Comparison of ENCODE assay signal across 23 cellular contexts in genomic region chr7:2317556-2318293, GRCh38. TPM values are rescaled to one million over a fixed set of nuclear protein-coding genes. Genes with fewer than 3 reads are reported as not detected.
A peak's percentile ranks its signal among the peaks of the same experiment; 100 is the strongest.
DNase-seq lines count a peak whose midpoint lies in the region; ATAC-seq, FAIRE-seq and TF ChIP-seq lines count a peak whose summit lies in the region.
"Had no signal": no experiment of that assay in that cellular context is flagged by ENCODE, and none has a peak within 500 bp of the region (broad histone marks: within the 10 kb centered on the region; RNA-seq: fewer than 3 reads in every experiment).

No MANE protein-coding gene starts in this region.

- peak overlapping the region; percentile 2 for H3K27ac Mint-ChIP-seq in activated naive CD8-positive, alpha-beta T cell treated with anti-CD3 and anti-CD28 coated beads, Interleukin-2, amount 50 U/mL, for 24 hours
- H3K27ac Mint-ChIP-seq in type B pancreatic cell: peak overlapping the region; percentile 5
- H3K27ac Mint-ChIP-seq: HFFc6 had no signal

- no peak overlapping the region for H3K9ac ChIP-seq in HepG2 (ENCODE audit: insufficient read depth, low read depth, low read length)

- TF ChIP-seq POLR2A in HepG2 (IDR thresholded peaks at IDR 0.05; ENCODE audit: insufficient read depth in 1 of 2, low read depth in 2 of 2, low read length in 2 of 2) (no peak), right lobe of liver (IDR thresholded peaks at IDR 0.05) (no peak)

- peaks cover 5% of the 10 kb centered on the region for H3K79me2 ChIP-seq in HepG2 (ENCODE audit: insufficient read depth, low read length)

- H3K27me3 Mint-ChIP-seq in activated naive CD8-positive, alpha-beta T cell treated with anti-CD3 and anti-CD28 coated beads, Interleukin-2, amount 50 U/mL, for 24 hours: no peaks in the 10 kb centered on the region
- H3K27me3 Mint-ChIP-seq in type B pancreatic cell: peaks cover 2% of the 10 kb centered on the region
- H3K27me3 Mint-ChIP-seq: CD4-positive, alpha-beta memory T cell had no signal

- CTCF ChIA-PET in HepG2 (lab: Yijun Ruan, JAX; ENCODE audit: low intra/inter-chr PET ratio, low total read pairs): no interaction called here

- no peak for DNase-seq in HepG2 (ENCODE audit: low spot score)
- DNase-seq in right lobe of liver: no peak
- DNase-seq in GF-D8 (lab: John Stamatoyannopoulos, UW): peak; percentile 23
- DNase-seq in activated naive CD8-positive, alpha-beta T cell treated with anti-CD3 and anti-CD28 coated beads, Interleukin-2, amount 50 U/mL, for 24 hours: no peak
- DNase-seq in type B pancreatic cell (ENCODE audit: extremely low spot score, unreplicated experiment): no peak
- no peak for DNase-seq in HPDE6-E6E7 (ENCODE audit: extremely low spot score)
- no peak for DNase-seq in 8988T
- no peak for DNase-seq in activated CD4-positive, CD25-positive, alpha-beta regulatory T cell (lab: John Stamatoyannopoulos, UW)
- DNase-seq: Calu3; CD4-positive, alpha-beta memory T cell; DMS53; HFFc6; MG63; NCI-H1048; NCI-H1436; NCI-H1930; NCI-H345; NCI-H524 treated with DMSO at 0.1 percent for 48 hours; PC-9; SJCRH30 had no signal

- H3K36me3 Mint-ChIP-seq in activated naive CD8-positive, alpha-beta T cell treated with anti-CD3 and anti-CD28 coated beads, Interleukin-2, amount 50 U/mL, for 24 hours (ENCODE audit: low read depth): no peaks in the 10 kb centered on the region
- no peaks in the 10 kb centered on the region for H3K36me3 Mint-ChIP-seq in type B pancreatic cell
- H3K36me3 Mint-ChIP-seq: CD4-positive, alpha-beta memory T cell had no signal

- TF ChIP-seq EP300 in HepG2 (IDR thresholded peaks at IDR 0.05; ENCODE audit: low read depth in 2 of 2, low read length in 2 of 2): no peak
- no peak for TF ChIP-seq EP300 in HepG2 (CRISPR knock-in tag; IDR thresholded peaks at IDR 0.05; ENCODE audit: borderline replicate concordance)

- peaks cover 7% of the 10 kb centered on the region for H3K4me1 Mint-ChIP-seq in activated naive CD8-positive, alpha-beta T cell treated with anti-CD3 and anti-CD28 coated beads, Interleukin-2, amount 50 U/mL, for 24 hours
- peaks cover under 1% of the 10 kb centered on the region for H3K4me1 Mint-ChIP-seq in type B pancreatic cell (ENCODE audit: unreplicated experiment)

- H3K4me3 Mint-ChIP-seq in activated naive CD8-positive, alpha-beta T cell treated with anti-CD3 and anti-CD28 coated beads, Interleukin-2, amount 50 U/mL, for 24 hours: no peak overlapping the region
- peak overlapping the region; percentile 6 for H3K4me3 Mint-ChIP-seq in type B pancreatic cell
- H3K4me3 Mint-ChIP-seq: HFFc6 had no signal

- WGBS in HepG2 (ENCODE audit: low lambda C conversion rate): 60% methylated on average over 11 of the region's 12 CpGs
- WGBS in right lobe of liver (ENCODE audit: insufficient coverage, low coverage, low lambda C conversion rate, missing lambda C conversion rate): 58% methylated on average over 7 of the region's 12 CpGs

- no peaks in the 10 kb centered on the region for H3K9me3 Mint-ChIP-seq in activated naive CD8-positive, alpha-beta T cell treated with anti-CD3 and anti-CD28 coated beads, Interleukin-2, amount 50 U/mL, for 24 hours
- no peaks in the 10 kb centered on the region for H3K9me3 Mint-ChIP-seq in type B pancreatic cell
- H3K9me3 Mint-ChIP-seq: CD4-positive, alpha-beta memory T cell; HFFc6 had no signal

- FAIRE-seq in HepG2 (lab: Jason Lieb, UNC): no peak
- FAIRE-seq: GM12892, GM18507, H54 had no signal

- no peak for TF ChIP-seq CTCF in HepG2 (CRISPR knock-in tag; IDR thresholded peaks at IDR 0.05)
- TF ChIP-seq CTCF in right lobe of liver (IDR thresholded peaks at IDR 0.05): no peak
- no peak for TF ChIP-seq CTCF in type B pancreatic cell (conservative IDR thresholded peaks at IDR 0.05)

- BruUV-seq in HepG2 (replicated peaks; lab: Mats Ljungman, UMichigan): no TSS peak

- in situ Hi-C loops in HepG2 (cut with HindIII; ENCODE audit: extremely low pct_ligation_motif_present, low pct_unique_long_range_greater_than_20kb): no loop called here

- no peak overlapping the region for H2AFZ ChIP-seq in HepG2 (ENCODE audit: low read length)
- H2AFZ ChIP-seq: PC-9 had no signal

- ATAC-seq in HepG2 (no peak), right lobe of liver (no peak)
- ATAC-seq in activated naive CD8-positive, alpha-beta T cell treated with anti-CD3 and anti-CD28 coated beads, Interleukin-2, amount 50 U/mL, for 24 hours: no peak

- H3K4me3 ChIP-seq in HepG2 (replicated peaks in 1 of 3; ENCODE audit: insufficient read depth in 1 of 3, low read depth in 2 of 3, low read length in 3 of 3): no peak overlapping the region
- H3K4me3 ChIP-seq in right lobe of liver: no peak overlapping the region
- H3K4me3 ChIP-seq: MG63, PC-9, SJCRH30 had no signal

- no peaks in the 10 kb centered on the region for H4K20me1 ChIP-seq in HepG2 (ENCODE audit: insufficient read depth, low read length)

- intact Hi-C loops in HepG2 (cut with micrococcal nuclease; ENCODE audit: unreplicated experiment) (loop anchor here (10.0 kb wide), 1 partner anchor 73 kb away; the partner anchor contains the start of genes MRM2 and NUDT1), right lobe of liver (cut with DNase I) (no loop called here)

- TF ChIP-seq RAD21 in HepG2 (CRISPR knock-in tag; IDR thresholded peaks at IDR 0.05): no peak

- POLR2A ChIA-PET in HepG2 (lab: Yijun Ruan, JAX): no interaction called here

- H3K36me3 ChIP-seq in HepG2 (replicated peaks in 1 of 2; ENCODE audit: control insufficient read depth in 1 of 2, insufficient read depth in 2 of 2, low read length in 2 of 2): no peaks in the 10 kb centered on the region
- no peaks in the 10 kb centered on the region for H3K36me3 ChIP-seq in right lobe of liver
- H3K36me3 ChIP-seq: MG63, SJCRH30 had no signal

- peaks cover 14% of the 10 kb centered on the region for H3K4me1 ChIP-seq in HepG2 (ENCODE audit: insufficient read depth, low read length)
- no peaks in the 10 kb centered on the region for H3K4me1 ChIP-seq in right lobe of liver
- H3K4me1 ChIP-seq: SJCRH30 had no signal

- H3K9me3 ChIP-seq in HepG2 (ENCODE audit: low read length) (no peaks in the 10 kb centered on the region), right lobe of liver (no peaks in the 10 kb centered on the region)
- H3K9me3 ChIP-seq: MG63, SJCRH30 had no signal

- H3K27ac ChIP-seq in HepG2 (ENCODE audit: extremely low read length, insufficient read depth, low read length): no peak overlapping the region
- no peak overlapping the region for H3K27ac ChIP-seq in right lobe of liver
- H3K27ac ChIP-seq: PC-9, SJCRH30 had no signal

- no peak overlapping the region for H3K4me2 ChIP-seq in HepG2 (ENCODE audit: low read depth, low read length)
- H3K4me2 ChIP-seq: PC-9 had no signal

- no peaks in the 10 kb centered on the region; a peak in 1 of 5 replicates for H3K27me3 ChIP-seq in HepG2 (ENCODE audit: control insufficient read depth in 1 of 2, insufficient read depth in 2 of 2, low read length in 2 of 2)
- no peaks in the 10 kb centered on the region for H3K27me3 ChIP-seq in right lobe of liver
- H3K27me3 ChIP-seq: MG63, SJCRH30 had no signal

RNA-seq across cellular contexts. Expression of gene SNX8, which starts 3.5 kb away (rescaled TPM):
- total RNA-seq in HepG2 (2016; rRNA removed; fragmentation: Illumina TruSeq; extraction: Trizol) (20.6 and 33.7 TPM in 2 replicates), right lobe of liver (10 to 100 TPM in 5 of 6 experiments, 1 to 10 TPM in 1; 9.1 to 26.2 (median 13.0) TPM), type B pancreatic cell (ENCODE audit: low replicate concordance) (29.1 and 40.6 TPM in 2 replicates)
- total RNA-seq in HepG2 (2016; cell fraction: cytosol; rRNA removed; fragmentation: Illumina TruSeq; extraction: Trizol; ENCODE audit: low read depth): 10.1 and 10.2 TPM in 2 replicates
- 22.2 and 35.3 TPM in 2 replicates for total RNA-seq in HepG2 (2016; cell fraction: insoluble cytoplasmic fraction; rRNA removed; fragmentation: Illumina TruSeq; extraction: Trizol)
- 13.0 and 13.3 TPM in 2 replicates for total RNA-seq in HepG2 (2016; cell fraction: membrane; rRNA removed; fragmentation: Illumina TruSeq; extraction: Trizol)
- 18.8 and 19.1 TPM in 2 replicates for total RNA-seq in HepG2 (2016; cell fraction: nucleus; rRNA removed; fragmentation: Illumina TruSeq; extraction: Trizol)
- polyA plus RNA-seq in HepG2 (2011; rRNA removed): 45.2 and 46.2 TPM in 2 replicates
- 17.4 and 28.0 TPM in 2 replicates for polyA plus RNA-seq in HepG2 (2011; cell fraction: cytosol; rRNA removed)
- 34.3 and 35.3 TPM in 2 replicates for polyA plus RNA-seq in HepG2 (2011; cell fraction: nucleus; rRNA removed)
- 22.7 and 25.0 TPM in 2 replicates for polyA plus RNA-seq in HepG2 (2012)
- 8.9 and 11.6 TPM in 2 replicates for polyA plus RNA-seq in HepG2 (2016; cell fraction: cytosol; fragmentation: Illumina TruSeq; extraction: Trizol; ENCODE audit: low read depth)
- 46.0 and 46.5 TPM in 2 replicates for polyA plus RNA-seq in HepG2 (2016; cell fraction: insoluble cytoplasmic fraction; fragmentation: Illumina TruSeq; extraction: Trizol; ENCODE audit: low read depth)
- 14.2 and 16.9 TPM in 2 replicates for polyA plus RNA-seq in HepG2 (2016; cell fraction: membrane; fragmentation: Illumina TruSeq; extraction: Trizol; ENCODE audit: low read depth)
- 34.2 and 34.5 TPM in 2 replicates for polyA plus RNA-seq in HepG2 (2016; cell fraction: nucleus; fragmentation: Illumina TruSeq; extraction: Trizol; ENCODE audit: insufficient read depth, low read depth)
- polyA minus RNA-seq in HepG2 (2011; rRNA and poly(A)+ RNA removed; ENCODE audit: low replicate concordance): 102 and 111 TPM in 2 replicates
- 18.2 and 21.3 TPM in 2 replicates for polyA minus RNA-seq in HepG2 (2011; cell fraction: cytosol; rRNA and poly(A)+ RNA removed)
- 8.0 and 15.6 TPM in 2 replicates for polyA minus RNA-seq in HepG2 (2011; cell fraction: nucleus; rRNA and poly(A)+ RNA removed)

RNA-seq across cellular contexts. Expression of gene EIF3B, which starts 36.9 kb away (rescaled TPM):
- total RNA-seq in HepG2 (2016; rRNA removed; fragmentation: Illumina TruSeq; extraction: Trizol) (241 and 244 TPM in 2 replicates), right lobe of liver (10 to 100 TPM; 61.6 to 93.3 (median 68.3) TPM), type B pancreatic cell (ENCODE audit: low replicate concordance) (178 and 183 TPM in 2 replicates)
- total RNA-seq in HepG2 (2016; cell fraction: cytosol; rRNA removed; fragmentation: Illumina TruSeq; extraction: Trizol; ENCODE audit: low read depth): 49.6 and 52.0 TPM in 2 replicates
- 219 and 236 TPM in 2 replicates for total RNA-seq in HepG2 (2016; cell fraction: insoluble cytoplasmic fraction; rRNA removed; fragmentation: Illumina TruSeq; extraction: Trizol)
- 63.0 and 67.9 TPM in 2 replicates for total RNA-seq in HepG2 (2016; cell fraction: membrane; rRNA removed; fragmentation: Illumina TruSeq; extraction: Trizol)
- 134 and 151 TPM in 2 replicates for total RNA-seq in HepG2 (2016; cell fraction: nucleus; rRNA removed; fragmentation: Illumina TruSeq; extraction: Trizol)
- 91.2 and 92.2 TPM in 2 replicates for polyA plus RNA-seq in HepG2 (2011; rRNA removed)
- polyA plus RNA-seq in HepG2 (2011; cell fraction: cytosol; rRNA removed): 70.3 and 78.7 TPM in 2 replicates
- 243 and 250 TPM in 2 replicates for polyA plus RNA-seq in HepG2 (2011; cell fraction: nucleus; rRNA removed)
- polyA plus RNA-seq in HepG2 (2012): 151 and 176 TPM in 2 replicates
- polyA plus RNA-seq in HepG2 (2016; cell fraction: cytosol; fragmentation: Illumina TruSeq; extraction: Trizol; ENCODE audit: low read depth): 11.2 and 14.3 TPM in 2 replicates
- 177 and 198 TPM in 2 replicates for polyA plus RNA-seq in HepG2 (2016; cell fraction: insoluble cytoplasmic fraction; fragmentation: Illumina TruSeq; extraction: Trizol; ENCODE audit: low read depth)
- 27.4 and 32.0 TPM in 2 replicates for polyA plus RNA-seq in HepG2 (2016; cell fraction: membrane; fragmentation: Illumina TruSeq; extraction: Trizol; ENCODE audit: low read depth)
- polyA plus RNA-seq in HepG2 (2016; cell fraction: nucleus; fragmentation: Illumina TruSeq; extraction: Trizol; ENCODE audit: insufficient read depth, low read depth): 244 and 264 TPM in 2 replicates
- 152 and 244 TPM in 2 replicates for polyA minus RNA-seq in HepG2 (2011; rRNA and poly(A)+ RNA removed; ENCODE audit: low replicate concordance)
- 100 and 101 TPM in 2 replicates for polyA minus RNA-seq in HepG2 (2011; cell fraction: cytosol; rRNA and poly(A)+ RNA removed)
- 124 and 130 TPM in 2 replicates for polyA minus RNA-seq in HepG2 (2011; cell fraction: nucleus; rRNA and poly(A)+ RNA removed)
